ENCODE assay signal across 14 cellular contexts in the genomic region with DNA sequence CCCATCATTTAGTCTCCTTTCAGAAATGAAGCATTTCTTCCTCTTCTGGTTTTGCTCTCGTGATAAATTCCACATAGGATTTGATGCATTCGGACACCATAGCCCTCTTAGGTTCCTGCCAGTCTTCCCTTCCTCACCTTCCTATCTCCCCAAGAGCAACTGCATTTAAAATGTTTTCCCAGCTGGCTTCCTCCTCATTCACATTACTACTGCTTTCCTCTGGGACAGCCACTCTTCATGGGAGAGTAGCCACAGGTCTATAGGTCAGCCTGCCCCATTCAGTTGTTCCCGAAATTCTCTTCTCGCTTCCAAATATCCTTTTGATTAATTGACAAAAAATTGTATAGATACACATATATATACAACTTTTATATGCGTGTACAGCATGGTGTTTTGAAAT.
"Had no signal": no experiment of that assay in that cellular context is flagged by ENCODE, and none has a peak within 500 bp of the region (broad histone marks: within the 10 kb centered on the region; RNA-seq: fewer than 3 reads in every experiment).

No MANE protein-coding gene starts in this region.

- ATAC-seq: activated CD8-positive, alpha-beta T cell treated with anti-CD3 and anti-CD28 coated beads, Interleukin-2, amount 10 ng/mL, durations not matched to agents 7 days and 5 days had no signal

- H3K4me1 ChIP-seq: body of pancreas, prostate gland, right lobe of liver had no signal

- H3K9me3 ChIP-seq: body of pancreas, prostate gland, right lobe of liver, thoracic aorta had no signal

- H3K4me2 ChIP-seq: hepatocyte, smooth muscle cell had no signal

- H3K4me3 ChIP-seq: body of pancreas, hepatocyte, prostate gland, right lobe of liver, smooth muscle cell, thoracic aorta had no signal

- DNase-seq: activated CD4-positive, alpha-beta T cell treated with anti-CD3 and anti-CD28 coated beads, Interleukin-2, amount 10 ng/mL, durations not matched to agents 7 days and 5 days; activated CD8-positive, alpha-beta T cell treated with anti-CD3 and anti-CD28 coated beads, Interleukin-2, amount 10 ng/mL, durations not matched to agents 7 days and 5 days; activated naive CD4-positive, alpha-beta T cell treated with Interleukin-2 at 50 U/mL for 16 hours; activated naive CD8-positive, alpha-beta T cell treated with anti-CD3 and anti-CD28 coated beads, Interleukin-2, amount 10 ng/mL, durations not matched to agents 7 days and 5 days; activated T-cell treated with anti-CD3 and anti-CD28 coated beads, Interleukin-2, amount 50 U/mL, for 24 hours; central memory CD4-positive, alpha-beta T cell; erythroblast; stimulated activated CD4-positive, alpha-beta T cell treated with anti-CD3 and anti-CD28 coated beads, Interleukin-4, amount 100 ng/mL, for 1 hour had no signal

- H3K79me2 ChIP-seq: hepatocyte had no signal

- H2AFZ ChIP-seq: hepatocyte had no signal

- H3K36me3 ChIP-seq: prostate gland, right lobe of liver, thoracic aorta had no signal

- H3K27me3 ChIP-seq: body of pancreas, right lobe of liver had no signal

- H3K27ac ChIP-seq: body of pancreas, hepatocyte, prostate gland, right lobe of liver, thoracic aorta had no signal
